ENCODE assay signal across 8 cellular contexts in genomic region chr1:155193275-155193990, GRCh38.
DNase-seq lines count a peak whose midpoint lies in the region; ATAC-seq and TF ChIP-seq lines count a peak whose summit lies in the region.

No MANE protein-coding gene starts in this region.

- H3K27ac Mint-ChIP-seq in activated T-cell treated with anti-CD3 and anti-CD28 coated beads, Interleukin-2, amount 50 U/mL, for 24 hours = peak overlapping the region; percentile 98
- peak overlapping the region; percentile 82 for H3K27ac Mint-ChIP-seq in stimulated activated memory B cell treated with anti-CD40 and anti-IgM and Interleukin-4, amounts not matched to agents 10 μg/mL and 1 μg/mL and 100 μg/mL, for 72 hours

- H3K4me3 ChIP-seq in muscle layer of colon (ENCODE audit: low read depth in 1 of 2, low read length in 2 of 2) = peak overlapping the region; percentile 56 to 82

- H3K9me3 ChIP-seq in muscle layer of colon (ENCODE audit: low read length) = no peaks in the 10 kb centered on the region

- peak; percentile 72 for TF ChIP-seq POLR2A in erythroblast (IDR thresholded peaks at IDR 0.05; ENCODE audit: low read length)

- H3K27me3 Mint-ChIP-seq in activated T-cell treated with anti-CD3 and anti-CD28 coated beads, Interleukin-2, amount 50 U/mL, for 24 hours = no peaks in the 10 kb centered on the region
- no peaks in the 10 kb centered on the region for H3K27me3 Mint-ChIP-seq in stimulated activated memory B cell treated with anti-CD40 and anti-IgM and Interleukin-4, amounts not matched to agents 10 μg/mL and 1 μg/mL and 100 μg/mL, for 72 hours

- peak overlapping the region; percentile 89 for H3K27ac ChIP-seq in muscle layer of colon (ENCODE audit: low read depth, low read length)

- H3K4me3 Mint-ChIP-seq in activated T-cell treated with anti-CD3 and anti-CD28 coated beads, Interleukin-2, amount 50 U/mL, for 24 hours = peak overlapping the region; percentile 91
- H3K4me3 Mint-ChIP-seq in stimulated activated memory B cell treated with anti-CD40 and anti-IgM and Interleukin-4, amounts not matched to agents 10 μg/mL and 1 μg/mL and 100 μg/mL, for 72 hours = peak overlapping the region; percentile 84

- no peaks in the 10 kb centered on the region for H3K9me3 Mint-ChIP-seq in activated T-cell treated with anti-CD3 and anti-CD28 coated beads, Interleukin-2, amount 50 U/mL, for 24 hours
- no peaks in the 10 kb centered on the region for H3K9me3 Mint-ChIP-seq in stimulated activated memory B cell treated with anti-CD40 and anti-IgM and Interleukin-4, amounts not matched to agents 10 μg/mL and 1 μg/mL and 100 μg/mL, for 72 hours

- peak; percentile 73 for ATAC-seq in GM19467 (IDR thresholded peaks at IDR 0.05; ENCODE audit: unreplicated experiment)
- peak; percentile 84 for ATAC-seq in stimulated activated memory B cell treated with anti-CD40 and anti-IgM and Interleukin-4, amounts not matched to agents 10 μg/mL and 1 μg/mL and 100 μg/mL, for 72 hours

- peaks cover 37% of the 10 kb centered on the region for H3K4me1 Mint-ChIP-seq in activated T-cell treated with anti-CD3 and anti-CD28 coated beads, Interleukin-2, amount 50 U/mL, for 24 hours (ENCODE audit: low read depth)
- H3K4me1 Mint-ChIP-seq in stimulated activated memory B cell treated with anti-CD40 and anti-IgM and Interleukin-4, amounts not matched to agents 10 μg/mL and 1 μg/mL and 100 μg/mL, for 72 hours = peaks cover 29% of the 10 kb centered on the region

- H3K9ac ChIP-seq in muscle layer of colon (ENCODE audit: low read length) = peak overlapping the region; percentile 54

- H3K36me3 Mint-ChIP-seq in activated T-cell treated with anti-CD3 and anti-CD28 coated beads, Interleukin-2, amount 50 U/mL, for 24 hours (ENCODE audit: low read depth) = peaks cover 32% of the 10 kb centered on the region
- H3K36me3 Mint-ChIP-seq in stimulated activated memory B cell treated with anti-CD40 and anti-IgM and Interleukin-4, amounts not matched to agents 10 μg/mL and 1 μg/mL and 100 μg/mL, for 72 hours = no peaks in the 10 kb centered on the region

- DNase-seq in COLO668 (lab: John Stamatoyannopoulos, UW; ENCODE audit: unreplicated experiment) = peak; percentile 93
- DNase-seq in HuH-7.5 (ENCODE audit: low spot score) = peak; percentile 99
- peak; percentile 99 for DNase-seq in OCI-M1 (lab: John Stamatoyannopoulos, UW)
- peak; percentile 89 for DNase-seq in activated T-cell treated with anti-CD3 and anti-CD28 coated beads, Interleukin-2, amount 50 U/mL, for 24 hours
- peak; percentile 91 to 93 for DNase-seq in erythroblast (lab: John Stamatoyannopoulos, UW)

- H3K36me3 ChIP-seq in muscle layer of colon (ENCODE audit: insufficient read depth, low read length) = peaks cover 20% of the 10 kb centered on the region

- H3K27me3 ChIP-seq in muscle layer of colon (ENCODE audit: control insufficient read depth in 1 of 2, insufficient read depth in 2 of 2, low read length in 2 of 2) = no peaks in the 10 kb centered on the region

- peaks cover 16% of the 10 kb centered on the region for H3K4me1 ChIP-seq in muscle layer of colon (ENCODE audit: insufficient read depth, low read length)

Comparison
In these comparisons a context has a peak if more than half of its experiments do, and no peak if none do; other contexts are left out.
1. Peak in every context shown above with its lines: DNase-seq, ATAC-seq, H3K4me3 ChIP-seq and H3K27ac ChIP-seq.